Comparison of ENCODE assay signal across 19 cellular contexts in the genomic region with DNA sequence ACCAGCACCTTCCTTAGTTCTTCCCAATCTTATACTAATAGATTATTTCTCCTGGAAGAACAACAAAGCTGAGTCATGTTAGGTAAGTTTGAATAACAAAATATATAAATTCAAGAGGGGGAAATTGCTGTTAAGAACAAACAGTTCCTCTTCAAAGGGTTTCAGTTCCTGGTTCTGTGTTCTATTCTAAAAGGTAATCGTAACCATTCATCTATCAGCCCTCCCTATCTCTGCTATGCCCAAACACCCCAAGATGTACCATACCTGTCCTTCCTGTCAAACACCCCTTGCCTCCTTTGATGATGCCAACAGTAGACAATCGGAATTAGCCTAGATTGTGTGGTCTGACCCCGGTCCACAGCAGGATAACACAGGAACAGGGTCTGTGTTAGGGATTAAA. TPM values are rescaled to one million over a fixed set of nuclear protein-coding genes. Genes with fewer than 3 reads are reported as not detected.
A peak's percentile ranks its signal among the peaks of the same experiment; 100 is the strongest.
DNase-seq lines count a peak whose midpoint lies in the region; ATAC-seq and TF ChIP-seq lines count a peak whose summit lies in the region.
"Had no signal": no experiment of that assay in that cellular context is flagged by ENCODE, and none has a peak within 500 bp of the region (broad histone marks: within the 10 kb centered on the region; RNA-seq: fewer than 3 reads in every experiment).

No MANE protein-coding gene starts in this region.

- no peaks in the 10 kb centered on the region for H3K27me3 ChIP-seq in OCI-LY3 (ENCODE audit: low read depth, low read length)
- H3K27me3 ChIP-seq: vagina had no signal

- H3K27ac Mint-ChIP-seq in Calu3 (ENCODE audit: unreplicated experiment) = no peak overlapping the region
- H3K27ac Mint-ChIP-seq: activated T-helper 1 cell treated with anti-CD3 and anti-CD28 coated beads, Interleukin-12 subunit alpha, Interleukin-12 subunit beta, Interleukin-2, Interleukin-4 antibody, amounts not matched to agents 30 ng/mL and 10 ng/mL and 1 ng/mL, durations not matched to agents 14 hours and 24 hours and 36 hours; HFFc6; stimulated activated effector memory CD8-positive, alpha-beta T cell treated with anti-CD3 and anti-CD28 coated beads, Interleukin-12 subunit alpha, Interleukin-12 subunit beta, amount 100 ng/mL, for 72 hours had no signal

- H3K36me3 ChIP-seq in OCI-LY3 (replicated peaks; ENCODE audit: low read depth, low read length) = no peaks in the 10 kb centered on the region
- H3K36me3 ChIP-seq: vagina had no signal

- H3K4me3 Mint-ChIP-seq in Calu3 (ENCODE audit: low read depth, unreplicated experiment) = no peak overlapping the region
- H3K4me3 Mint-ChIP-seq: activated T-helper 1 cell treated with anti-CD3 and anti-CD28 coated beads, Interleukin-12 subunit alpha, Interleukin-12 subunit beta, Interleukin-2, Interleukin-4 antibody, amounts not matched to agents 30 ng/mL and 10 ng/mL and 1 ng/mL, durations not matched to agents 14 hours and 24 hours and 36 hours; HFFc6; stimulated activated effector memory CD8-positive, alpha-beta T cell treated with anti-CD3 and anti-CD28 coated beads, Interleukin-12 subunit alpha, Interleukin-12 subunit beta, amount 100 ng/mL, for 72 hours had no signal

- peak overlapping the region; percentile 55 for H3K4me2 ChIP-seq in OCI-LY3 (ENCODE audit: low read length)
- H3K4me2 ChIP-seq: KMS-11 had no signal

- no peaks in the 10 kb centered on the region for H3K4me1 Mint-ChIP-seq in Calu3 (ENCODE audit: low read depth, unreplicated experiment)
- H3K4me1 Mint-ChIP-seq: stimulated activated effector memory CD8-positive, alpha-beta T cell treated with anti-CD3 and anti-CD28 coated beads, Interleukin-12 subunit alpha, Interleukin-12 subunit beta, amount 100 ng/mL, for 72 hours had no signal

- peaks cover 14% of the 10 kb centered on the region for H3K36me3 Mint-ChIP-seq in Calu3 (ENCODE audit: insufficient read depth, unreplicated experiment)
- H3K36me3 Mint-ChIP-seq: stimulated activated effector memory CD8-positive, alpha-beta T cell treated with anti-CD3 and anti-CD28 coated beads, Interleukin-12 subunit alpha, Interleukin-12 subunit beta, amount 100 ng/mL, for 72 hours had no signal

- no peak for TF ChIP-seq POLR2A in GM18505 (IDR thresholded peaks at IDR 0.05; ENCODE audit: borderline replicate concordance, extremely low read depth, insufficient read depth, insufficient read length)

- peak overlapping the region; percentile 25; the same call in 1 of the 2 replicates for H3K4me3 ChIP-seq in OCI-LY3 (ENCODE audit: low read length)
- H3K4me3 ChIP-seq: vagina had no signal

- H3K27me3 Mint-ChIP-seq in Calu3 (ENCODE audit: unreplicated experiment) = peaks cover 26% of the 10 kb centered on the region

- H3K9me3 ChIP-seq in OCI-LY3 (ENCODE audit: insufficient read depth, low read length) = no peaks in the 10 kb centered on the region
- H3K9me3 ChIP-seq: vagina had no signal

- no peaks in the 10 kb centered on the region for H3K79me2 ChIP-seq in OCI-LY3 (ENCODE audit: low read length)

- DNase-seq in Calu3 (no peak), pons (ENCODE audit: low spot score) (no peak), epidermal melanocyte (ENCODE audit: insufficient read length, low spot score) (no peak), cardiac septum (ENCODE audit: low spot score) (no peak)
- DNase-seq: amniotic stem cell, HFFc6, islet precursor cell, midbrain, NCI-H524, Right ventricle myocardium superior, T1000 had no signal

- no peak overlapping the region for H2AFZ ChIP-seq in OCI-LY3 (ENCODE audit: low read depth, low read length)

- no TSS peak for BruUV-seq in Calu3 (replicated peaks; lab: Mats Ljungman, UMichigan)

- no peaks in the 10 kb centered on the region for H3K9me3 Mint-ChIP-seq in Calu3 (ENCODE audit: low read depth, unreplicated experiment)
- H3K9me3 Mint-ChIP-seq: activated T-helper 1 cell treated with anti-CD3 and anti-CD28 coated beads, Interleukin-12 subunit alpha, Interleukin-12 subunit beta, Interleukin-2, Interleukin-4 antibody, amounts not matched to agents 30 ng/mL and 10 ng/mL and 1 ng/mL, durations not matched to agents 14 hours and 24 hours and 36 hours had no signal

- H3K9ac ChIP-seq in OCI-LY3 (ENCODE audit: low read length) = no peak overlapping the region
- H3K9ac ChIP-seq: KMS-11 had no signal

- CTCF ChIA-PET in Calu3 (lab: Charles Lee) = no interaction called here

- TF ChIP-seq CTCF in OCI-LY3 (IDR thresholded peaks at IDR 0.05; ENCODE audit: low read depth, low read length) = no peak
- no peak for TF ChIP-seq CTCF in Calu3 (IDR thresholded peaks at IDR 0.05; ENCODE audit: unreplicated experiment)

- peaks cover 22% of the 10 kb centered on the region for H3K4me1 ChIP-seq in OCI-LY3 (ENCODE audit: low read length)
- H3K4me1 ChIP-seq: vagina had no signal

- ATAC-seq in GM18505 (IDR thresholded peaks at IDR 0.05; ENCODE audit: unreplicated experiment) (peak; percentile 57), GM21515 (IDR thresholded peaks at IDR 0.05; ENCODE audit: unreplicated experiment) (peak; percentile 47), HG03175 (IDR thresholded peaks at IDR 0.05; ENCODE audit: unreplicated experiment) (peak; percentile 70)
- ATAC-seq: stimulated activated effector memory CD8-positive, alpha-beta T cell treated with anti-CD3 and anti-CD28 coated beads, Interleukin-12 subunit alpha, Interleukin-12 subunit beta, amount 100 ng/mL, for 72 hours had no signal

- no peaks in the 10 kb centered on the region for H4K20me1 ChIP-seq in OCI-LY3 (ENCODE audit: insufficient read depth, low read length)

- intact Hi-C loops in Calu3 (cut with micrococcal nuclease; ENCODE audit: unreplicated experiment) (no loop called here), cardiac septum (cut with DNase I) (no loop called here)

- H3K27ac ChIP-seq in OCI-LY3 (ENCODE audit: low read length) = peak overlapping the region; percentile 23; the same call in 1 of the 2 replicates
- H3K27ac ChIP-seq: KMS-11, vagina had no signal

RNA-seq across cellular contexts. Expression of gene RNF180, which starts 4.2 kb away (rescaled TPM):
- total RNA-seq in Calu3 (2022) (2.1 and 2.4 TPM in 2 replicates), cardiac septum (13.7 TPM)
- total RNA-seq: activated T-helper 1 cell treated with anti-CD3 and anti-CD28 coated beads, Interleukin-12 subunit alpha, Interleukin-12 subunit beta, Interleukin-2, Interleukin-4 antibody, amounts not matched to agents 30 ng/mL and 10 ng/mL and 1 ng/mL, durations not matched to agents 14 hours and 24 hours and 36 hours; HFFc6 had no signal
